Comparison of ENCODE assay signal across 13 cellular contexts in genomic region chr9:138007566-138008080, GRCh38.
"Had no signal": no experiment of that assay in that cellular context is flagged by ENCODE, and none has a peak within 500 bp of the region (broad histone marks: within the 10 kb centered on the region; RNA-seq: fewer than 3 reads in every experiment).

No MANE protein-coding gene starts in this region.

- H3K9me3 ChIP-seq: gastroesophageal sphincter, right lobe of liver, thoracic aorta, vagina had no signal

- H3K4me3 Mint-ChIP-seq: brain; naive thymus-derived CD4-positive, alpha-beta T cell had no signal

- H3K27ac ChIP-seq: gastroesophageal sphincter, right lobe of liver, thoracic aorta, vagina had no signal

- H3K27ac Mint-ChIP-seq: activated naive CD4-positive, alpha-beta T cell treated with anti-CD3 and anti-CD28 coated beads, Interleukin-2, amount 50 U/mL, for 72 hours; brain; naive thymus-derived CD4-positive, alpha-beta T cell had no signal

- H3K27me3 ChIP-seq: right lobe of liver, vagina had no signal

- H3K4me1 Mint-ChIP-seq: naive thymus-derived CD4-positive, alpha-beta T cell had no signal

- DNase-seq: amygdala; dermis blood vessel endothelial cell; hippocampal formation; stimulated activated CD4-positive, alpha-beta T cell treated with anti-CD3 and anti-CD28 coated beads, Interleukin-2, amount 100 ng/mL, for 24 hours; stimulated activated naive CD4-positive, alpha-beta T cell; T-helper 2 cell had no signal

- H3K36me3 ChIP-seq: gastroesophageal sphincter, right lobe of liver, thoracic aorta, vagina had no signal

- H3K4me1 ChIP-seq: gastroesophageal sphincter, right lobe of liver, vagina had no signal

- H3K36me3 Mint-ChIP-seq: activated naive CD4-positive, alpha-beta T cell treated with anti-CD3 and anti-CD28 coated beads, Interleukin-2, amount 50 U/mL, for 72 hours; naive thymus-derived CD4-positive, alpha-beta T cell had no signal

- H3K9me3 Mint-ChIP-seq: activated naive CD4-positive, alpha-beta T cell treated with anti-CD3 and anti-CD28 coated beads, Interleukin-2, amount 50 U/mL, for 72 hours; brain had no signal

- H3K4me3 ChIP-seq: gastroesophageal sphincter, right lobe of liver, thoracic aorta, vagina had no signal
